Comparison of ENCODE assay signal across 9 cellular contexts in the genomic region with DNA sequence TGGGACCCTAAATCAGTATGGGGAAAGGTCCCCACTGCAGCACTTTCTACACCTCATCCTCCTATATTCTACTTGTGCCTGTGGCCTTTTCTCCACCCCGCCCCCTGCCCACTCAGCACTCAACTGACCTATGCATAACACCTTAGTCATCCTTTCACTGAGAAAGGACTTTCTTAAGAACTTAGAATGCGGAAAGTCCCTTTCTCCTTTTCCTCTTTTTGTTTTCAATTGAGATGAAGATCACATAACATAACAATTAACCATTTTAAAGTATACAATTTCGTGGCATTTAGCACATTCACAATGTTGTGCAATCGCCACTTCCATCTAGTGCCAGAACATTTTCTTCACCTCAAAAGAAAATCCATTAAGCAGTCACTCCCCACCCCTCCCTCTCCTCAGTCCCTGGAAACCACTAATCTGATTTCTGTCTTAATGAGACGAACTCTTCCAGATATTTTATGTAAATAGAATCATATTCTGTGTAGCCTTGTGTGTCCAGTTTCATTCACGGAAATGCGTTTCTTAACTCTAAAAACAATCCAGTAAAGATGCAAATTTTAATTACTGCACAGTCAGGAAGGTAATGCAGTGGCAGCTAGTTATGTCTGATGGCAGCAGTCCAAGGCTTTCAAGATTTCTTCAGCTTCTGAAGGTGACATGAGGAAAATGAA. TPM values are rescaled to one million over a fixed set of nuclear protein-coding genes. Genes with fewer than 3 reads are reported as not detected.
DNase-seq lines count a peak whose midpoint lies in the region; ATAC-seq, FAIRE-seq and TF ChIP-seq lines count a peak whose summit lies in the region.
"Had no signal": no experiment of that assay in that cellular context is flagged by ENCODE, and none has a peak within 500 bp of the region (broad histone marks: within the 10 kb centered on the region; RNA-seq: fewer than 3 reads in every experiment).

No MANE protein-coding gene starts in this region.

- no peak overlapping the region for H2AFZ ChIP-seq in H9 (ENCODE audit: low read length)
- H2AFZ ChIP-seq in PC-9 = peak overlapping the region; percentile 61; the same call in 1 of the 2 replicates
- H2AFZ ChIP-seq in H1 (ENCODE audit: low read length) = 0 out of 2 replicates have a peak overlapping the region, but pooled peaks have one; percentile 48

- H4K91ac ChIP-seq in H9 (ENCODE audit: insufficient read length, low read depth, low read length) (no peak overlapping the region), H1 (replicated peaks; ENCODE audit: insufficient read length, low read length) (no peak overlapping the region)

- 0 out of 5 replicates have a peak overlapping the region, but pooled peaks of 1 of the 2 experiments have one; percentile 1 for H3K4me3 Mint-ChIP-seq in H9

- H4K8ac ChIP-seq in H9 (replicated peaks; ENCODE audit: insufficient read length, low read depth, low read length) = no peak overlapping the region
- H4K8ac ChIP-seq in H1 (ENCODE audit: extremely low read depth, insufficient read depth, low read length) = no peak overlapping the region

- no peak for TF ChIP-seq RAD21 in H1 (IDR thresholded peaks at IDR 0.05 in 1 of 2, conservative IDR thresholded peaks at IDR 0.05 in 1 of 2; ENCODE audit: low read depth in 2 of 2, low read length in 2 of 2)

- H3K23ac ChIP-seq in H9 (ENCODE audit: insufficient read length, low read depth, low read length) (no peak overlapping the region), H1 (ENCODE audit: insufficient read length) (no peak overlapping the region)

- FAIRE-seq in H1 (lab: Jason Lieb, UNC) = no peak
- FAIRE-seq: pancreas had no signal

- peaks cover 17 to 24% of the 10 kb centered on the region in 2 experiments for H3K4me1 Mint-ChIP-seq in H9

- H3K14ac ChIP-seq in H9 (ENCODE audit: insufficient read depth, low read length) = no peak overlapping the region
- no peak overlapping the region for H3K14ac ChIP-seq in H1 (ENCODE audit: insufficient read length)

- no peaks in the 10 kb centered on the region for H3K36me3 ChIP-seq in PC-9 (ENCODE audit: low read depth)
- H3K36me3 ChIP-seq in H1 (ENCODE audit: control insufficient read depth in 2 of 4, insufficient read depth in 4 of 4, low read length in 3 of 4) = no peaks in the 10 kb centered on the region
- H3K36me3 ChIP-seq: pancreas had no signal

- H3K18ac ChIP-seq in H9 (ENCODE audit: insufficient read length, low read depth, low read length) (no peak overlapping the region), H1 (ENCODE audit: extremely low read depth, low read length) (no peak overlapping the region)

- no CpG with 5 or more reads among the region's 7 CpGs for WGBS in H9 (ENCODE audit: extremely low coverage, insufficient read length, low lambda C conversion rate)
- 53% methylated on average over 7 of the region's 7 CpGs; no CpG with 5 or more reads in 1 of the 2 experiments for WGBS in H1 (ENCODE audit: extremely low coverage in 1 of 2, insufficient coverage in 1 of 2, insufficient read length in 1 of 2, insufficient replicate concordance in 2 of 2, low coverage in 1 of 2, low lambda C conversion rate in 2 of 2, missing lambda C conversion rate in 1 of 2), 2 experiments

- H3K36me3 Mint-ChIP-seq in H9 (ENCODE audit: insufficient read depth in 1 of 3, low read depth in 3 of 3) = no peaks in the 10 kb centered on the region

- H3K27ac Mint-ChIP-seq in H9 = 0 out of 7 replicates have a peak overlapping the region, but pooled peaks of 1 of the 3 experiments have one; percentile 35

- H2BK12ac ChIP-seq in H9 (ENCODE audit: insufficient read length, low read depth, low read length) (no peak overlapping the region), H1 (ENCODE audit: low read depth, low read length) (no peak overlapping the region)

- intact Hi-C loops in PC-9 (cut with micrococcal nuclease; ENCODE audit: unreplicated experiment) = loop anchor here (5.0 to 10.0 kb wide), 2 partner anchors 40 to 383 kb away; partner anchors contain the start of genes FAS and IFIT5

- no peaks in the 10 kb centered on the region for H3K9me2 ChIP-seq in PC-9 (ENCODE audit: insufficient read depth)

- peaks cover 21% of the 10 kb centered on the region; the same call in 1 of the 2 replicates for H3F3A ChIP-seq in PC-9 (ENCODE audit: insufficient read depth, low read depth)

- no peak for TF ChIP-seq CTCF in H9 (conservative IDR thresholded peaks at IDR 0.05)
- no peak for TF ChIP-seq CTCF in PC-9 (conservative IDR thresholded peaks at IDR 0.05)
- no peak for TF ChIP-seq CTCF in H1 (IDR thresholded peaks at IDR 0.05; ENCODE audit: control extremely low read depth in 1 of 3, insufficient read depth in 1 of 3, low read depth in 1 of 3, low read length in 3 of 3)

- H3K4ac ChIP-seq in H9 (ENCODE audit: low read depth, low read length) = no peak overlapping the region
- H3K4ac ChIP-seq in H1 (replicated peaks; ENCODE audit: insufficient read length, low read depth, low read length) = no peak overlapping the region

- no peak overlapping the region for H3K4me2 ChIP-seq in H9 (ENCODE audit: insufficient read depth, insufficient read length, low read length)
- H3K4me2 ChIP-seq in PC-9 = peak overlapping the region; percentile 72
- peak overlapping the region; percentile 22 to 40; a peak in 3 of 4 replicates for H3K4me2 ChIP-seq in H1 (ENCODE audit: insufficient read depth in 1 of 2, low read depth in 2 of 2, low read length in 2 of 2)

- ATAC-seq in HG03439 (IDR thresholded peaks at IDR 0.05; ENCODE audit: unreplicated experiment) = no peak
- no peak for ATAC-seq in GM21717 (IDR thresholded peaks at IDR 0.05; ENCODE audit: unreplicated experiment)

- no peak for TF ChIP-seq EP300 in H1 (IDR thresholded peaks at IDR 0.05; ENCODE audit: borderline replicate concordance in 1 of 2, low read depth in 2 of 2, low read length in 2 of 2)

- H3K9me3 Mint-ChIP-seq in H9 = no peaks in the 10 kb centered on the region

- H2BK120ac ChIP-seq in H9 (ENCODE audit: low read depth, low read length, poor library complexity, severe bottlenecking) (no peak overlapping the region), H1 (replicated peaks; ENCODE audit: low read depth, low read length) (no peak overlapping the region)

- H3K56ac ChIP-seq in H9 (ENCODE audit: insufficient read length, low read depth, low read length) (no peak overlapping the region), H1 (replicated peaks; ENCODE audit: insufficient read length, low read depth, low read length) (no peak overlapping the region)

- H2AK5ac ChIP-seq in H9 (ENCODE audit: insufficient read length, low read length) (no peak overlapping the region), H1 (ENCODE audit: low read depth, low read length) (no peak overlapping the region)

- no TSS peak for BruUV-seq in PC-9 (replicated peaks; lab: Mats Ljungman, UMichigan)

- H3K27me3 ChIP-seq in H9 (ENCODE audit: insufficient read depth, low read length) (no peaks in the 10 kb centered on the region), PC-9 (ENCODE audit: insufficient read depth, low read depth) (no peaks in the 10 kb centered on the region), H1 (replicated peaks in 1 of 4; ENCODE audit: control insufficient read depth in 3 of 4, extremely low read depth in 1 of 4, insufficient read depth in 3 of 4, low read length in 3 of 4) (no peaks in the 10 kb centered on the region)
- H3K27me3 ChIP-seq: pancreas had no signal

- H3K27ac ChIP-seq in H9 (ENCODE audit: insufficient read length, low read depth, low read length) (no peak overlapping the region), PC-9 (peak overlapping the region; percentile 86), H1 (ENCODE audit: low read depth, low read length) (peak overlapping the region; percentile 4; the same call in 1 of the 2 replicates)
- H3K27ac ChIP-seq: pancreas had no signal

- H2BK15ac ChIP-seq in H9 (ENCODE audit: low read depth, low read length) = no peak overlapping the region
- no peak overlapping the region for H2BK15ac ChIP-seq in H1 (ENCODE audit: low read length)

- H3K79me2 ChIP-seq in H9 (ENCODE audit: insufficient read depth, low read length) (no peaks in the 10 kb centered on the region), PC-9 (ENCODE audit: low read depth) (no peaks in the 10 kb centered on the region), H1 (ENCODE audit: control insufficient read depth in 1 of 2, insufficient read depth in 2 of 2, low read length in 2 of 2) (no peaks in the 10 kb centered on the region)

- POLR2A ChIA-PET in PC-9 (lab: Charles Lee; ENCODE audit: unreplicated experiment) = interaction anchor here (0.7 kb wide), 2 partner anchors 39 to 356 kb away, joined by 3 to 4 read pairs; no protein-coding TSS in a partner anchor
- POLR2A ChIA-PET in H1 (lab: Charles Lee; ENCODE audit: partially characterized antibody) = no interaction called here

- H2BK20ac ChIP-seq in H9 (ENCODE audit: low read depth, low read length, poor library complexity, severe bottlenecking) = no peak overlapping the region
- no peak overlapping the region for H2BK20ac ChIP-seq in H1 (ENCODE audit: low read length)

- H3K23me2 ChIP-seq in H9 (ENCODE audit: insufficient read length, low read depth, low read length, poor library complexity, severe bottlenecking) = no peaks in the 10 kb centered on the region
- no peaks in the 10 kb centered on the region for H3K23me2 ChIP-seq in H1 (ENCODE audit: low read depth, low read length)

- H3T11ph ChIP-seq in H9 (ENCODE audit: low read length) = no peak overlapping the region

- H3K4me3 ChIP-seq in PC-9 (peak overlapping the region; percentile 39; the same call in 1 of the 2 replicates), H1 (ENCODE audit: extremely low read depth in 1 of 4, insufficient read depth in 2 of 4, low read depth in 3 of 4, low read length in 4 of 4) (peak overlapping the region in 1 of 4 experiments; percentile 4; a peak in 1 of 8 replicates)
- H3K4me3 ChIP-seq: pancreas had no signal

- no peak overlapping the region for H2BK5ac ChIP-seq in H9 (ENCODE audit: insufficient read length, low read length)
- H2BK5ac ChIP-seq in H1 (ENCODE audit: low read depth, low read length) = no peak overlapping the region

- CTCF ChIA-PET in PC-9 (lab: Charles Lee) (interaction anchor here (0.9 to 1.8 kb wide), 2 partner anchors 99 to 182 kb away, joined by 3 to 5 read pairs; no protein-coding TSS in a partner anchor), H1 (lab: Charles Lee; ENCODE audit: partially characterized antibody) (interaction anchor here (0.9 to 4.6 kb wide), 10 partner anchors 10 to 196 kb away, joined by 3 to 100 read pairs (median 10); partner anchors contain the start of gene CH25H)

- H3K79me1 ChIP-seq in H9 (ENCODE audit: insufficient read depth, low read depth, low read length, poor library complexity, severe bottlenecking) = no peaks in the 10 kb centered on the region
- no peaks in the 10 kb centered on the region for H3K79me1 ChIP-seq in H1 (ENCODE audit: low read depth, low read length)

- H3K9me3 ChIP-seq in H9 (ENCODE audit: control insufficient read depth, low read depth, low read length) (no peaks in the 10 kb centered on the region), PC-9 (ENCODE audit: insufficient read depth, low read depth) (no peaks in the 10 kb centered on the region), H1 (ENCODE audit: insufficient read depth in 2 of 2, low read depth in 1 of 2, low read length in 1 of 2) (no peaks in the 10 kb centered on the region)
- H3K9me3 ChIP-seq: pancreas had no signal

- H4K20me1 ChIP-seq in H9 (ENCODE audit: control insufficient read depth, insufficient read depth, insufficient read length) (no peaks in the 10 kb centered on the region), PC-9 (ENCODE audit: insufficient read depth) (no peaks in the 10 kb centered on the region), H1 (replicated peaks in 1 of 2; ENCODE audit: control insufficient read depth in 1 of 2, insufficient read depth in 2 of 2, low read length in 2 of 2) (no peaks in the 10 kb centered on the region)

- DNase-seq in GM03348 (ENCODE audit: low spot score) (peak; percentile 48), H9 (peak; percentile 41), PC-9 (peak; percentile 46 to 90), H1 (ENCODE audit: low read depth in 1 of 2, low spot score in 2 of 2) (peak in 1 of 2 experiments; percentile 13), germinal center (ENCODE audit: low spot score) (no peak)
- DNase-seq in stimulated activated CD4-positive, alpha-beta T cell treated with anti-CD3 and anti-CD28 coated beads, Interleukin-1b, Interleukin-23, amount 100 ng/mL, for 24 hours (ENCODE audit: low read depth in 4 of 4, low spot score in 1 of 4) = peak; percentile 23 to 64 (median 33)
- DNase-seq: pancreas had no signal

- no peak overlapping the region for H3K9ac ChIP-seq in H9 (ENCODE audit: extremely low read depth, insufficient read length, low read length)
- no peak overlapping the region for H3K9ac ChIP-seq in H1 (replicated peaks in 1 of 4; ENCODE audit: extremely low read depth in 1 of 4, low read depth in 3 of 4, low read length in 3 of 4)

- no peak for TF ChIP-seq POLR2A in H1 (IDR thresholded peaks at IDR 0.05; ENCODE audit: control extremely low read depth in 1 of 2, low read depth in 2 of 2, low read length in 2 of 2)

- H4K5ac ChIP-seq in H9 (ENCODE audit: insufficient read length, low read depth, low read length) = no peak overlapping the region
- no peak overlapping the region for H4K5ac ChIP-seq in H1 (ENCODE audit: insufficient read length, low read depth, low read length)

- H3K27me3 Mint-ChIP-seq in H9 (ENCODE audit: low read depth) = peaks cover 3% of the 10 kb centered on the region; the same call in 1 of the 2 replicates

- H3K4me1 ChIP-seq in H9 (ENCODE audit: insufficient read depth, low read length) (no peaks in the 10 kb centered on the region; the same call in 1 of the 2 replicates), PC-9 (replicated peaks; ENCODE audit: insufficient read depth) (peaks cover 40% of the 10 kb centered on the region), H1 (replicated peaks in 1 of 4; ENCODE audit: control insufficient read depth in 3 of 4, insufficient read depth in 4 of 4, low read length in 3 of 4) (peaks cover 3 to 11% (median 6%) of the 10 kb centered on the region in 4 experiments; a peak in 5 of 7 replicates)
- H3K4me1 ChIP-seq: pancreas had no signal

RNA-seq across cellular contexts. Expression of gene FAS, which starts 41.7 kb away (rescaled TPM):
- total RNA-seq in H9 (2021) (3.0 and 3.1 TPM in 2 replicates), PC-9 (2021) (7.6 and 8.5 TPM in 2 replicates)
- total RNA-seq in H1 (2021; fragmentation: NEBNext Ultra II Directional; extraction: Animal tissue kit (Norgen Biotek cat#: 25700)) = 4.0 and 5.4 TPM in 2 replicates
- polyA plus RNA-seq in H1 (2011; rRNA removed) = 3.7 and 6.7 TPM in 2 replicates
- polyA plus RNA-seq in H1 (2011; cell fraction: cytosol; rRNA removed) = 6.6 TPM
- polyA plus RNA-seq in H1 (2011; cell fraction: nucleus; rRNA removed) = 3.0 TPM
- polyA plus RNA-seq in H1 (2012, experiment 1 of 2) = 7.9 to 11.3 TPM (median 8.2 TPM) in 4 replicates
- 0.63 TPM for polyA plus RNA-seq in H1 (2012, experiment 2 of 2)
- polyA plus RNA-seq in H1 (2013, experiment 1 of 2) = 2.2 TPM
- polyA plus RNA-seq in H1 (2013, experiment 2 of 2) = 2.2 TPM
- polyA minus RNA-seq in H1 (2011; rRNA and poly(A)+ RNA removed) = 7.4 and 19.3 TPM in 2 replicates
- 6.8 TPM for polyA minus RNA-seq in H1 (2011; cell fraction: cytosol; rRNA and poly(A)+ RNA removed)
- polyA minus RNA-seq in H1 (2011; cell fraction: nucleus; rRNA and poly(A)+ RNA removed) = 11.1 TPM
